8 cellular contexts compared by ENCODE assay signal in the genomic region with DNA sequence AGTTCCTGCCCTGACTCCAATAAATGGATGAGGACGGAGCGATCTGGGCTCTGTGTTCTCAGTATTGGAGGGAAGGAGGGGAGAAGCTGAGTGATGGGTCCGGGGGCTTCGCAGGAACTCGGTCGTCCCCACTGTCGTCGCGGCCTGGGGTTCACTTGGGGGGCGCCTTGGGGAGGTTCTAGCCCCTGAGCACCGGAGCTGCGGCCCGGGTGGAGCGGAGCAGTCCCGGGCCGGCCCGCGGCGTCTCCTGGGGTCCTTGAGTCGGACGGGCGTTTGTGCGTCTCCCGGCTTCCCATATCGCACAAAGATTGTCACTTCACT. TPM values are rescaled to one million over a fixed set of nuclear protein-coding genes. Genes with fewer than 3 reads are reported as not detected.
DNase-seq lines count a peak whose midpoint lies in the region; ATAC-seq lines count a peak whose summit lies in the region.
"Had no signal": no experiment of that assay in that cellular context is flagged by ENCODE, and none has a peak within 500 bp of the region (broad histone marks: within the 10 kb centered on the region; RNA-seq: fewer than 3 reads in every experiment).

No MANE protein-coding gene starts in this region.

- no peak for ATAC-seq in GM19351 (IDR thresholded peaks at IDR 0.05; ENCODE audit: unreplicated experiment)

- peaks cover 45% of the 10 kb centered on the region for H3K27me3 ChIP-seq in ACC112 (ENCODE audit: insufficient read depth, low read length)
- H3K27me3 ChIP-seq in HUES64 (ENCODE audit: insufficient read depth, low read length) = peaks cover 72% of the 10 kb centered on the region
- peaks cover 69% of the 10 kb centered on the region for H3K27me3 ChIP-seq in iPS-15b (ENCODE audit: control insufficient read depth, insufficient read depth, low read length)

- no peak overlapping the region for H3K9ac ChIP-seq in HUES64 (ENCODE audit: low read depth, low read length)
- H3K9ac ChIP-seq in iPS-15b (ENCODE audit: low read depth, low read length) = no peak overlapping the region

- WGBS in HUES64 = 4% methylated on average over 25 of the region's 25 CpGs

- H3K9me3 Mint-ChIP-seq in activated CD4-positive, alpha-beta memory T cell treated with anti-CD3 and anti-CD28 coated beads for 36 hours = no peaks in the 10 kb centered on the region

- CTCF ChIA-PET in activated CD4-positive, alpha-beta memory T cell treated with anti-CD3 and anti-CD28 coated beads for 36 hours (lab: Charles Lee) = interaction anchor here (0.8 kb wide), 2 partner anchors 48 to 197 kb away, joined by 3 to 4 read pairs; no protein-coding TSS in a partner anchor

- no peak for DNase-seq in activated CD4-positive, alpha-beta memory T cell treated with anti-CD3 and anti-CD28 coated beads for 36 hours
- no peak for DNase-seq in NCI-H510A (lab: John Stamatoyannopoulos, UW)
- DNase-seq: NCI-H1436 had no signal

- H3K36me3 Mint-ChIP-seq in activated CD4-positive, alpha-beta memory T cell treated with anti-CD3 and anti-CD28 coated beads for 36 hours = no peaks in the 10 kb centered on the region

- intact Hi-C loops in activated CD4-positive, alpha-beta memory T cell treated with anti-CD3 and anti-CD28 coated beads for 36 hours (cut with micrococcal nuclease) = no loop called here

- POLR2A ChIA-PET in activated CD4-positive, alpha-beta memory T cell treated with anti-CD3 and anti-CD28 coated beads for 36 hours (lab: Charles Lee) = no interaction called here

- H3K4me3 Mint-ChIP-seq in activated CD4-positive, alpha-beta memory T cell treated with anti-CD3 and anti-CD28 coated beads for 36 hours = no peak overlapping the region

- peak overlapping the region; percentile 3; the same call in 1 of the 2 replicates for H3K4me3 ChIP-seq in ACC112 (ENCODE audit: low read depth, low read length)
- H3K4me3 ChIP-seq in HUES64 (ENCODE audit: low read length) = peak overlapping the region; percentile 49
- H3K4me3 ChIP-seq in iPS-15b (ENCODE audit: low read depth, low read length) = peak overlapping the region; percentile 41

- peaks cover 5% of the 10 kb centered on the region for H3K4me1 Mint-ChIP-seq in activated CD4-positive, alpha-beta memory T cell treated with anti-CD3 and anti-CD28 coated beads for 36 hours (ENCODE audit: low read depth)

- no peak overlapping the region for H3K27ac Mint-ChIP-seq in activated CD4-positive, alpha-beta memory T cell treated with anti-CD3 and anti-CD28 coated beads for 36 hours

- H3K4me1 ChIP-seq in ACC112 (ENCODE audit: control insufficient read depth, insufficient read depth, low read length, unreplicated experiment) = no peaks in the 10 kb centered on the region
- peaks cover 15% of the 10 kb centered on the region for H3K4me1 ChIP-seq in HUES64 (ENCODE audit: insufficient read depth, low read length)
- H3K4me1 ChIP-seq in iPS-15b (ENCODE audit: control insufficient read depth, insufficient read depth, low read length) = peaks cover 4% of the 10 kb centered on the region

- H3K27ac ChIP-seq in ACC112 (ENCODE audit: low read depth, low read length) (no peak overlapping the region), HUES64 (ENCODE audit: low read depth, low read length) (no peak overlapping the region)

- no peak overlapping the region for H2AFZ ChIP-seq in ACC112 (ENCODE audit: low read length, unreplicated experiment)

- peaks cover 55% of the 10 kb centered on the region for H3K27me3 Mint-ChIP-seq in activated CD4-positive, alpha-beta memory T cell treated with anti-CD3 and anti-CD28 coated beads for 36 hours

- H3K79me2 ChIP-seq in ACC112 (ENCODE audit: control insufficient read depth, insufficient read depth, low read length, unreplicated experiment) = no peaks in the 10 kb centered on the region

- H3K9me3 ChIP-seq in HUES64 (ENCODE audit: insufficient read depth, low read depth, low read length) (no peaks in the 10 kb centered on the region), iPS-15b (ENCODE audit: control insufficient read depth, insufficient read depth, low read length) (no peaks in the 10 kb centered on the region)

- H3K36me3 ChIP-seq in ACC112 (ENCODE audit: insufficient read depth, low read length) (no peaks in the 10 kb centered on the region), HUES64 (ENCODE audit: insufficient read depth, low read length) (no peaks in the 10 kb centered on the region), iPS-15b (ENCODE audit: control insufficient read depth, insufficient read depth, low read length) (no peaks in the 10 kb centered on the region)

RNA-seq across cellular contexts. Expression of gene HBM, which starts 0.6 kb away (rescaled TPM):
- polyA plus RNA-seq in HUES64 (2013, experiment 1 of 2) = not detected
- not detected for polyA plus RNA-seq in HUES64 (2013, experiment 2 of 2)
- not detected for total RNA-seq in activated CD4-positive, alpha-beta memory T cell treated with anti-CD3 and anti-CD28 coated beads for 36 hours
- total RNA-seq: mesenteric fat pad had no signal

RNA-seq across cellular contexts. Expression of gene HBA2, which starts 7.5 kb away (rescaled TPM):
- polyA plus RNA-seq in HUES64 (2013, experiment 1 of 2) = not detected
- polyA plus RNA-seq in HUES64 (2013, experiment 2 of 2) = 1.3 TPM
- not detected for total RNA-seq in activated CD4-positive, alpha-beta memory T cell treated with anti-CD3 and anti-CD28 coated beads for 36 hours

RNA-seq across cellular contexts. Expression of gene HBA1, which starts 11.3 kb away (rescaled TPM):
- 0.85 TPM for polyA plus RNA-seq in HUES64 (2013, experiment 1 of 2)
- polyA plus RNA-seq in HUES64 (2013, experiment 2 of 2) = not detected
- total RNA-seq in activated CD4-positive, alpha-beta memory T cell treated with anti-CD3 and anti-CD28 coated beads for 36 hours = not detected

RNA-seq across cellular contexts. Expression of gene HBZ, which starts 12.7 kb away (rescaled TPM):
- not detected for polyA plus RNA-seq in HUES64 (2013, experiment 1 of 2)
- not detected for polyA plus RNA-seq in HUES64 (2013, experiment 2 of 2)
- not detected for total RNA-seq in activated CD4-positive, alpha-beta memory T cell treated with anti-CD3 and anti-CD28 coated beads for 36 hours
- total RNA-seq: mesenteric fat pad had no signal

RNA-seq across cellular contexts. Expression of gene HBQ1, which starts 15.1 kb away (rescaled TPM):
- 0.45 TPM for polyA plus RNA-seq in HUES64 (2013, experiment 1 of 2)
- polyA plus RNA-seq in HUES64 (2013, experiment 2 of 2) = 0.95 TPM
- not detected for total RNA-seq in activated CD4-positive, alpha-beta memory T cell treated with anti-CD3 and anti-CD28 coated beads for 36 hours
- total RNA-seq: mesenteric fat pad had no signal
